Comparison of ENCODE assay signal across 11 cellular contexts in genomic region chr11:68956142-68956541, GRCh38. TPM values are rescaled to one million over a fixed set of nuclear protein-coding genes. Genes with fewer than 3 reads are reported as not detected.
DNase-seq lines count a peak whose midpoint lies in the region; ATAC-seq, FAIRE-seq and TF ChIP-seq lines count a peak whose summit lies in the region.
"Had no signal": no experiment of that assay in that cellular context is flagged by ENCODE, and none has a peak within 500 bp of the region (broad histone marks: within the 10 kb centered on the region; RNA-seq: fewer than 3 reads in every experiment).

No MANE protein-coding gene starts in this region.

- no peak for TF ChIP-seq CTCF in neutrophil (IDR thresholded peaks at IDR 0.05)

- peak overlapping the region; percentile 30 for H3K27ac ChIP-seq in neutrophil

- intact Hi-C loops in dendritic cell treated with granulocyte-macrophage colony-stimulating factor and Interleukin-4, amounts not matched to agents 40 ng/mL and 50 ng/mL, for 4 days (cut with micrococcal nuclease), result no loop called here

- H3K36me3 ChIP-seq in neutrophil, result no peaks in the 10 kb centered on the region

- no peaks in the 10 kb centered on the region for H3K36me3 Mint-ChIP-seq in dendritic cell treated with granulocyte-macrophage colony-stimulating factor and Interleukin-4, amounts not matched to agents 40 ng/mL and 50 ng/mL, for 4 days (ENCODE audit: low read depth)

- peak; percentile 54 for DNase-seq in DMS53 (lab: John Stamatoyannopoulos, UW)
- DNase-seq in DMS53 treated with DMSO at 0.1 percent for 48 hours (lab: John Stamatoyannopoulos, UW; ENCODE audit: unreplicated experiment), result no peak
- DNase-seq in M059J (ENCODE audit: low read depth), result peak; percentile 15
- no peak for DNase-seq in RCC 7860 (ENCODE audit: low spot score)
- no peak for DNase-seq in NCI-H1694 (lab: John Stamatoyannopoulos, UW)
- DNase-seq: NCI-H1092 had no signal

- H3K4me1 ChIP-seq in neutrophil (ENCODE audit: control insufficient read depth in 1 of 2, insufficient read depth in 1 of 2, low read depth in 1 of 2, low read length in 1 of 2), result peaks cover 9 to 19% of the 10 kb centered on the region in 2 experiments
- H3K4me1 ChIP-seq: A549 had no signal

- H3K4me1 Mint-ChIP-seq in dendritic cell treated with granulocyte-macrophage colony-stimulating factor and Interleukin-4, amounts not matched to agents 40 ng/mL and 50 ng/mL, for 4 days (ENCODE audit: low read depth), result peaks cover 20% of the 10 kb centered on the region

- H3K27me3 Mint-ChIP-seq in dendritic cell treated with granulocyte-macrophage colony-stimulating factor and Interleukin-4, amounts not matched to agents 40 ng/mL and 50 ng/mL, for 4 days, result peaks cover 29% of the 10 kb centered on the region

- FAIRE-seq in RCC 7860 (lab: Jason Lieb, UNC), result no peak
- FAIRE-seq: A549 had no signal

- H3K4me3 ChIP-seq in neutrophil (ENCODE audit: low read depth in 1 of 2, low read length in 1 of 2), result peak overlapping the region; percentile 20 to 30
- H3K4me3 ChIP-seq: A549 had no signal

- H3K27ac Mint-ChIP-seq in dendritic cell treated with granulocyte-macrophage colony-stimulating factor and Interleukin-4, amounts not matched to agents 40 ng/mL and 50 ng/mL, for 4 days, result peak overlapping the region; percentile 12

- H3K9me3 ChIP-seq in neutrophil, result no peaks in the 10 kb centered on the region
- H3K9me3 ChIP-seq: A549 had no signal

- no peaks in the 10 kb centered on the region for H3K27me3 ChIP-seq in neutrophil

- no peak for ATAC-seq in HG03520 (IDR thresholded peaks at IDR 0.05; ENCODE audit: unreplicated experiment)

- H3K4me3 Mint-ChIP-seq in dendritic cell treated with granulocyte-macrophage colony-stimulating factor and Interleukin-4, amounts not matched to agents 40 ng/mL and 50 ng/mL, for 4 days, result no peak overlapping the region

- no peaks in the 10 kb centered on the region for H3K9me3 Mint-ChIP-seq in dendritic cell treated with granulocyte-macrophage colony-stimulating factor and Interleukin-4, amounts not matched to agents 40 ng/mL and 50 ng/mL, for 4 days

RNA-seq across cellular contexts. Expression of gene MRGPRD, which starts 24.6 kb away (rescaled TPM):
- not detected in 2 replicates for total RNA-seq in M059J (2014; rRNA removed; shearing (Covaris generic))
- total RNA-seq: temporal lobe had no signal

RNA-seq across cellular contexts. Expression of gene IGHMBP2, which starts 52.5 kb away (rescaled TPM):
- total RNA-seq in M059J (2014; rRNA removed; shearing (Covaris generic)), result 3.3 and 9.4 TPM in 2 replicates

RNA-seq across cellular contexts. Expression of gene MRPL21, which starts 52.5 kb away (rescaled TPM):
- 59.6 and 75.3 TPM in 2 replicates for total RNA-seq in M059J (2014; rRNA removed; shearing (Covaris generic))

RNA-seq across cellular contexts. Expression of gene MRGPRF, which starts 56.9 kb away (rescaled TPM):
- total RNA-seq in M059J (2014; rRNA removed; shearing (Covaris generic)), result 0.25 TPM in 1 of 2 replicates, not detected in the other

Comparison
In these comparisons a context has a peak if more than half of its experiments do, and no peak if none do; other contexts are left out.
1. DNase-seq: peak in DMS53 (single experiment) and M059J (single experiment); none in DMS53 treated with DMSO at 0.1 percent for 48 hours (single experiment), RCC 7860 (single experiment) and NCI-H1694 (single experiment).